1 cellular context compared by ENCODE assay signal in the genomic region with DNA sequence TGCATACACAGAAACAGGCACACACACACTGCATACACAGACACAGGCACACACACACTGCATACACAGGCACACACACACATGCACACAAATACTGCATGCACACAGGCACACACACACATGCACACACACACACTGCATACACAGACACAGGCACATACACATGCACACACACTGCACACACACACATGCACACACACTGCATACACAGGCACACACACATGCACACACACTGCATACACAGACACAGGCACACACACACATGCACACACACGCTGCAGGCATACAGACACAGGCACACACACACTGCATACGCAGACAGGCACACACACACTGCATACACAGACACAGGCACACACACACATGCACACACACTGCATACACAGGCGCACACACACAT.
TF ChIP-seq lines count a peak whose summit lies in the region.

No MANE protein-coding gene starts in this region.

TF ChIP-seq in GM12878, 131 proteins besides CTCF, POLR2A, EP300 and RAD21:
- TF ChIP-seq, protein P1, sequence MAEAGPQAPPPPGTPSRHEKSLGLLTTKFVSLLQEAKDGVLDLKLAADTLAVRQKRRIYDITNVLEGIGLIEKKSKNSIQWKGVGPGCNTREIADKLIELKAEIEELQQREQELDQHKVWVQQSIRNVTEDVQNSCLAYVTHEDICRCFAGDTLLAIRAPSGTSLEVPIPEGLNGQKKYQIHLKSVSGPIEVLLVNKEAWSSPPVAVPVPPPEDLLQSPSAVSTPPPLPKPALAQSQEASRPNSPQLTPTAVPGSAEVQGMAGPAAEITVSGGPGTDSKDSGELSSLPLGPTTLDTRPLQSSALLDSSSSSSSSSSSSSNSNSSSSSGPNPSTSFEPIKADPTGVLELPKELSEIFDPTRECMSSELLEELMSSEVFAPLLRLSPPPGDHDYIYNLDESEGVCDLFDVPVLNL (IDR thresholded peaks at IDR 0.05; ENCODE audit: low read depth, low read length), result no peak
- TF ChIP-seq HDGF (IDR thresholded peaks at IDR 0.05) (0 out of 2 replicates have a peak, but pooled peaks have one; percentile 31), MEF2B (IDR thresholded peaks at IDR 0.05; ENCODE audit: partially characterized antibody, poor library complexity, severe bottlenecking) (no peak), JUNB (IDR thresholded peaks at IDR 0.05) (no peak), PKNOX1 (IDR thresholded peaks at IDR 0.05) (no peak), TAF1 (IDR thresholded peaks at IDR 0.05; ENCODE audit: borderline replicate concordance, low read depth, low read length) (no peak), YY1 (IDR thresholded peaks at IDR 0.05; ENCODE audit: low read depth, low read length) (no peak)
